ENCODE assay signal across 8 cellular contexts in the genomic region with DNA sequence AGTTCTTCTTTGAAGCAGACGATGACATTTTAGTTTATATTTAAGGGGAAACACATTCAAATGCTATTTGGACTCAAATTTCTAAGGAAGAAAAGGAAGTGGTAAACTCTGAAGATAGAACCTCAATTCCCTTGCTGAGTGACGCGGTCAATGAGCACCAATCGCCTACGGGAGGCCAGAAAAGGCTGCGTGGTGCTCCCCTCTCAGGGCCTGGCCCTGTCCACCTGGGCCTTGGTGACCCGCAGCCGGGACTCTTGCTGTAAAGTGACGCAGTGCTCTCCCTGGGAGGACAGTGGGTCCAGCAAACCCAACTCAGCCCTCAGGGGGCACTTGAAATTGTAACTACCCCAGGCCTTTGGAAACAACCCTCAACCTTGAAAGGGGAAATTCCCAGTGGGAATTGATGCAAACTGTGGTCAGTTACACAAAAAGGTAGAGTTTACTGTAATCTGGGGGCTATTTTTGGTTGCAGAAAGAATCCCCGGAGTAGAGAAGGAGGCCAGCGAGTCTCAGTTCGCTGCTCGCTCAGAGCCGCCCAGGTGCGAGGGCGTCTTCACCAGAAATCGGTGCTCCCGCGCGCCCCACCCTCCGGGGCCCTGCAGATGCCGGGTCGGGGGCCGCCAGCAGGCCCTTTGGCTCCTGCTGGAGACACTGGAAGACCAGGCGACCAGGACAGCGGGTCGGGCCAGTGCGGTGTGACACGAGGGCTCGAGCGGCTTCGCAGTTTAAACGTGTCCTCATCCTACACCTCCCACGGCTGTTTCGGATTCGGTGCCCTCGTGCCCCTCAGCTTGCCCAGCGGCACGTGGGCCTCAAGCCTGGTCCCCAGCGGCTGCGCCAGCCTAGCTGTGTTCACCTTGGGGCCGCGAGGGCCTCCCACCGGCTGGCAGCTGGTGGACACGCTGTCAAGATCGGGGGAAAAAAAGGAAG. TPM values are rescaled to one million over a fixed set of nuclear protein-coding genes. Genes with fewer than 3 reads are reported as not detected.
DNase-seq lines count a peak whose midpoint lies in the region; ATAC-seq and TF ChIP-seq lines count a peak whose summit lies in the region.

No MANE protein-coding gene starts in this region.

- 73 to 87% (median 82%) methylated on average over 45 to 46 of the region's 46 CpGs for WGBS in heart left ventricle, 4 donors
- 60 to 63% methylated on average over 46 of the region's 46 CpGs for WGBS in ectodermal cell, 2 experiments

- no peaks in the 10 kb centered on the region for H3K9me3 ChIP-seq in heart left ventricle
- no peaks in the 10 kb centered on the region for H3K9me3 ChIP-seq in HUES48 (ENCODE audit: control insufficient read depth, insufficient read depth, low read length)
- H3K9me3 ChIP-seq in ectodermal cell (ENCODE audit: control insufficient read depth, low read length) = no peaks in the 10 kb centered on the region

- H3K9me3 Mint-ChIP-seq in stimulated activated naive CD8-positive, alpha-beta T cell treated with anti-CD3 and anti-CD28 coated beads, Interleukin-15, Interleukin-2, amounts not matched to agents 100 ng/mL and 50 ng/mL, for 24 hours = no peaks in the 10 kb centered on the region

- TF ChIP-seq CTCF in heart left ventricle (IDR thresholded peaks at IDR 0.05) = no peak

- peak overlapping the region; percentile 58 for H3K4me3 Mint-ChIP-seq in stimulated activated naive CD8-positive, alpha-beta T cell treated with anti-CD3 and anti-CD28 coated beads, Interleukin-15, Interleukin-2, amounts not matched to agents 100 ng/mL and 50 ng/mL, for 24 hours

- peaks cover 48% of the 10 kb centered on the region for H3K4me1 Mint-ChIP-seq in stimulated activated naive CD8-positive, alpha-beta T cell treated with anti-CD3 and anti-CD28 coated beads, Interleukin-15, Interleukin-2, amounts not matched to agents 100 ng/mL and 50 ng/mL, for 24 hours (ENCODE audit: low read depth)

- H3K4me3 ChIP-seq in heart left ventricle (peak overlapping the region in 7 of 12 donors; percentile 58 to 78 (median 74)), HUES48 (ENCODE audit: low read depth, low read length) (peak overlapping the region; percentile 78; the same call in 1 of the 2 replicates), ectodermal cell (ENCODE audit: insufficient read depth, low read depth, low read length) (peak overlapping the region; percentile 54)

- H3K27me3 Mint-ChIP-seq in stimulated activated naive CD8-positive, alpha-beta T cell treated with anti-CD3 and anti-CD28 coated beads, Interleukin-15, Interleukin-2, amounts not matched to agents 100 ng/mL and 50 ng/mL, for 24 hours = no peaks in the 10 kb centered on the region

- H3K27ac Mint-ChIP-seq in stimulated activated naive CD8-positive, alpha-beta T cell treated with anti-CD3 and anti-CD28 coated beads, Interleukin-15, Interleukin-2, amounts not matched to agents 100 ng/mL and 50 ng/mL, for 24 hours = peak overlapping the region; percentile 67

- no peaks in the 10 kb centered on the region for H3K36me3 ChIP-seq in heart left ventricle
- no peaks in the 10 kb centered on the region for H3K36me3 ChIP-seq in HUES48 (ENCODE audit: control insufficient read depth, insufficient read depth, low read length)
- no peaks in the 10 kb centered on the region for H3K36me3 ChIP-seq in ectodermal cell (ENCODE audit: control insufficient read depth, insufficient read depth, low read length)

- H3K27me3 ChIP-seq in heart left ventricle (peaks cover 0 to 26% (median 0%) of the 10 kb centered on the region in 9 donors), HUES48 (ENCODE audit: control insufficient read depth, insufficient read depth, low read length) (peaks cover 77% of the 10 kb centered on the region), ectodermal cell (ENCODE audit: control insufficient read depth, insufficient read depth, low read length, poor library complexity, severe bottlenecking) (peaks cover 82% of the 10 kb centered on the region)

- H3K9ac ChIP-seq in HUES48 (ENCODE audit: low read depth, low read length) = no peak overlapping the region

- H3K27ac ChIP-seq in heart left ventricle (peak overlapping the region in 1 of 12 donors; percentile 81), HUES48 (ENCODE audit: low read depth, low read length) (no peak overlapping the region), ectodermal cell (ENCODE audit: insufficient read depth, low read depth, low read length, poor library complexity, severe bottlenecking) (no peak overlapping the region)

- DNase-seq in heart left ventricle (no peak), left cardiac atrium (no peak), cerebellum (ENCODE audit: low spot score) (no peak), NCI-H2029 treated with DMSO at 0.1 percent for 48 hours (lab: John Stamatoyannopoulos, UW) (no peak)
- no peak for DNase-seq in activated CD4-positive, CD25-positive, alpha-beta regulatory T cell treated with anti-CD3 and anti-CD28 coated beads, Interleukin-2, amount 50 U/mL, for 72 hours

- peaks cover 0 to 47% (median 24%) of the 10 kb centered on the region in 12 donors for H3K4me1 ChIP-seq in heart left ventricle
- H3K4me1 ChIP-seq in HUES48 (ENCODE audit: control insufficient read depth, insufficient read depth, low read length) = peaks cover 29% of the 10 kb centered on the region
- H3K4me1 ChIP-seq in ectodermal cell (ENCODE audit: control insufficient read depth, insufficient read depth, low read length) = peaks cover 18% of the 10 kb centered on the region

- intact Hi-C loops in heart left ventricle (cut with DNase I) = loop anchor here in 5 of 10 donors (5.0 to 10.0 kb wide), 4 partner anchors 40 to 108 kb away; no protein-coding TSS in a partner anchor
- intact Hi-C loops in left cardiac atrium (cut with DNase I) = no loop called here

- TF ChIP-seq POLR2A in heart left ventricle (IDR thresholded peaks at IDR 0.05) = no peak

- ATAC-seq in heart left ventricle (no peak), left cardiac atrium (no peak)

- peaks cover 4% of the 10 kb centered on the region for H3K36me3 Mint-ChIP-seq in stimulated activated naive CD8-positive, alpha-beta T cell treated with anti-CD3 and anti-CD28 coated beads, Interleukin-15, Interleukin-2, amounts not matched to agents 100 ng/mL and 50 ng/mL, for 24 hours (ENCODE audit: low read depth)

RNA-seq across cellular contexts. Expression of gene ANKRD33B, which starts 1.4 kb away (rescaled TPM):
- 10 to 100 TPM in 3 of 9 donors, 1 to 10 TPM in 6; 1.7 to 33.8 (median 5.2) TPM for total RNA-seq in heart left ventricle
- 1 to 10 TPM in 1 of 2 donors, under 1 TPM in 1; 0.98 to 1.2 TPM for polyA plus RNA-seq in heart left ventricle
- 1 to 10 TPM; 2.0 to 4.8 TPM for total RNA-seq in left cardiac atrium
- polyA plus RNA-seq in ectodermal cell (2013, experiment 1 of 4) = 3.4 TPM
- polyA plus RNA-seq in ectodermal cell (2013, experiment 2 of 4) = 4.1 TPM
- polyA plus RNA-seq in ectodermal cell (2013, experiment 3 of 4) = 2.7 TPM
- 2.8 TPM for polyA plus RNA-seq in ectodermal cell (2013, experiment 4 of 4)
- 6.9 TPM for total RNA-seq in cerebellum
